In genomic region chr3:33077976-33078375, GRCh38 we compare ENCODE assay signal across 8 cellular contexts.
"Had no signal": no experiment of that assay in that cellular context is flagged by ENCODE, and none has a peak within 500 bp of the region (broad histone marks: within the 10 kb centered on the region; RNA-seq: fewer than 3 reads in every experiment).

No MANE protein-coding gene starts in this region.

- H3K27ac Mint-ChIP-seq: GM23338, H9 had no signal

- H3K4me3 Mint-ChIP-seq: GM23338, H9, IgD-negative memory B cell had no signal

- H3K27me3 Mint-ChIP-seq: IgD-negative memory B cell had no signal

- ATAC-seq: GM23338, HepG2 had no signal

- H3K4me3 ChIP-seq: GM23338 had no signal

- FAIRE-seq: H1, H54, HepG2 had no signal

- H2AFZ ChIP-seq: GM23338 had no signal

- H3K4me2 ChIP-seq: GM23338 had no signal

- DNase-seq: H9, HCEC 1CT, KG1 had no signal

- H3K9me3 Mint-ChIP-seq: GM23338, H9, IgD-negative memory B cell had no signal
